1 cellular context compared by ENCODE assay signal in the genomic region with DNA sequence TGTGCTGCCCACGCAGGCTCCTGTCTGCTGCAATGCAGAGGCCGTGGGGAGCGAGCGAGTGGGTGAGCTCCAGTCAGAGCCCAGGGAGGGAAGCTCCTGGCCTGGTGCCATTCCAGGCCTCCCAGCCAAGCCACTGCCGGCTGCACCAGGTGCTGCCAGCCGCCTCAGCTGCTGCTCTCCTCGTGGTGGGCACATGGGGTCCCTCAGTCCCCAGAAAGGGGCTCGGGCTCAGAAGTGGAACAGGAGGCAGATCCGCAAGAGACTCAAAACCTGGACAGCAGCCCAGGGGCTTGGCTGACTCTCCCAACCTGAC.
TF ChIP-seq lines count a peak whose summit lies in the region.

No MANE protein-coding gene starts in this region.

TF ChIP-seq in SK-N-SH, 30 proteins besides CTCF, POLR2A, EP300 and RAD21 (continued from another document):
- TF ChIP-seq MXI1 (IDR thresholded peaks at IDR 0.05; ENCODE audit: low read depth, low read length) = no peak
- TF ChIP-seq, protein P1, sequence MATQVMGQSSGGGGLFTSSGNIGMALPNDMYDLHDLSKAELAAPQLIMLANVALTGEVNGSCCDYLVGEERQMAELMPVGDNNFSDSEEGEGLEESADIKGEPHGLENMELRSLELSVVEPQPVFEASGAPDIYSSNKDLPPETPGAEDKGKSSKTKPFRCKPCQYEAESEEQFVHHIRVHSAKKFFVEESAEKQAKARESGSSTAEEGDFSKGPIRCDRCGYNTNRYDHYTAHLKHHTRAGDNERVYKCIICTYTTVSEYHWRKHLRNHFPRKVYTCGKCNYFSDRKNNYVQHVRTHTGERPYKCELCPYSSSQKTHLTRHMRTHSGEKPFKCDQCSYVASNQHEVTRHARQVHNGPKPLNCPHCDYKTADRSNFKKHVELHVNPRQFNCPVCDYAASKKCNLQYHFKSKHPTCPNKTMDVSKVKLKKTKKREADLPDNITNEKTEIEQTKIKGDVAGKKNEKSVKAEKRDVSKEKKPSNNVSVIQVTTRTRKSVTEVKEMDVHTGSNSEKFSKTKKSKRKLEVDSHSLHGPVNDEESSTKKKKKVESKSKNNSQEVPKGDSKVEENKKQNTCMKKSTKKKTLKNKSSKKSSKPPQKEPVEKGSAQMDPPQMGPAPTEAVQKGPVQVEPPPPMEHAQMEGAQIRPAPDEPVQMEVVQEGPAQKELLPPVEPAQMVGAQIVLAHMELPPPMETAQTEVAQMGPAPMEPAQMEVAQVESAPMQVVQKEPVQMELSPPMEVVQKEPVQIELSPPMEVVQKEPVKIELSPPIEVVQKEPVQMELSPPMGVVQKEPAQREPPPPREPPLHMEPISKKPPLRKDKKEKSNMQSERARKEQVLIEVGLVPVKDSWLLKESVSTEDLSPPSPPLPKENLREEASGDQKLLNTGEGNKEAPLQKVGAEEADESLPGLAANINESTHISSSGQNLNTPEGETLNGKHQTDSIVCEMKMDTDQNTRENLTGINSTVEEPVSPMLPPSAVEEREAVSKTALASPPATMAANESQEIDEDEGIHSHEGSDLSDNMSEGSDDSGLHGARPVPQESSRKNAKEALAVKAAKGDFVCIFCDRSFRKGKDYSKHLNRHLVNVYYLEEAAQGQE (IDR thresholded peaks at IDR 0.05; ENCODE audit: low read depth, low read length) = no peak
